ENCODE assay signal across 8 cellular contexts in genomic region chr12:56257491-56258067, GRCh38. TPM values are rescaled to one million over a fixed set of nuclear protein-coding genes. Genes with fewer than 3 reads are reported as not detected.
DNase-seq lines count a peak whose midpoint lies in the region; ATAC-seq and TF ChIP-seq lines count a peak whose summit lies in the region.

No MANE protein-coding gene starts in this region.

- no peaks in the 10 kb centered on the region for H3K9me3 Mint-ChIP-seq in CD4-positive, CD25-positive, alpha-beta regulatory T cell
- H3K9me3 Mint-ChIP-seq in stimulated activated naive B cell treated with anti-CD40 and anti-IgM and Interleukin-4, amounts not matched to agents 10 μg/mL and 1 μg/mL and 100 μg/mL, for 72 hours = no peaks in the 10 kb centered on the region

- ATAC-seq in CD4-positive, CD25-positive, alpha-beta regulatory T cell (ENCODE audit: low read depth in 2 of 2) = no peak
- ATAC-seq in GM21423 (IDR thresholded peaks at IDR 0.05; ENCODE audit: unreplicated experiment) = peak; percentile 11
- ATAC-seq in stimulated activated naive B cell treated with anti-CD40 and anti-IgM and Interleukin-4, amounts not matched to agents 10 μg/mL and 1 μg/mL and 100 μg/mL, for 72 hours (replicated peaks) = peak; percentile 29 to 38

- TF ChIP-seq CTCF in astrocyte of the spinal cord (IDR thresholded peaks at IDR 0.05; ENCODE audit: low read depth, low read length) = peak; percentile 28

- H3K36me3 ChIP-seq in CD4-positive, CD25-positive, alpha-beta regulatory T cell (ENCODE audit: control insufficient read depth, insufficient read depth, low read length) = peaks cover 28% of the 10 kb centered on the region

- H3K4me1 ChIP-seq in CD4-positive, CD25-positive, alpha-beta regulatory T cell (ENCODE audit: control insufficient read depth, insufficient read depth, low read length, poor library complexity, severe bottlenecking) = peaks cover 27% of the 10 kb centered on the region

- no peaks in the 10 kb centered on the region for H3K9me3 ChIP-seq in CD4-positive, CD25-positive, alpha-beta regulatory T cell (ENCODE audit: control insufficient read depth in 2 of 2, low read length in 2 of 2)

- peaks cover 0 to 36% (median 25%) of the 10 kb centered on the region in 4 donors for H3K4me1 Mint-ChIP-seq in CD4-positive, CD25-positive, alpha-beta regulatory T cell
- peaks cover 13 to 25% of the 10 kb centered on the region in 2 donors for H3K4me1 Mint-ChIP-seq in stimulated activated naive B cell treated with anti-CD40 and anti-IgM and Interleukin-4, amounts not matched to agents 10 μg/mL and 1 μg/mL and 100 μg/mL, for 72 hours

- H3K4me3 Mint-ChIP-seq in CD4-positive, CD25-positive, alpha-beta regulatory T cell = peak overlapping the region; percentile 82 to 92 (median 90)
- peak overlapping the region; percentile 88 to 99 for H3K4me3 Mint-ChIP-seq in stimulated activated naive B cell treated with anti-CD40 and anti-IgM and Interleukin-4, amounts not matched to agents 10 μg/mL and 1 μg/mL and 100 μg/mL, for 72 hours

- in situ Hi-C loops in astrocyte of the spinal cord (cut with HindIII; ENCODE audit: low sequenced_read_pairs) = no loop called here

- H3K27me3 Mint-ChIP-seq in CD4-positive, CD25-positive, alpha-beta regulatory T cell = peaks cover 4% of the 10 kb centered on the region
- H3K27me3 Mint-ChIP-seq in stimulated activated naive B cell treated with anti-CD40 and anti-IgM and Interleukin-4, amounts not matched to agents 10 μg/mL and 1 μg/mL and 100 μg/mL, for 72 hours = no peaks in the 10 kb centered on the region

- H3K27ac ChIP-seq in CD4-positive, CD25-positive, alpha-beta regulatory T cell (ENCODE audit: insufficient read depth, low read length, poor library complexity, severe bottlenecking) = peak overlapping the region; percentile 71

- H3K36me3 Mint-ChIP-seq in CD4-positive, CD25-positive, alpha-beta regulatory T cell = peaks cover 24% of the 10 kb centered on the region
- H3K36me3 Mint-ChIP-seq in stimulated activated naive B cell treated with anti-CD40 and anti-IgM and Interleukin-4, amounts not matched to agents 10 μg/mL and 1 μg/mL and 100 μg/mL, for 72 hours = peaks cover 15 to 29% of the 10 kb centered on the region in 2 donors

- H3K27me3 ChIP-seq in CD4-positive, CD25-positive, alpha-beta regulatory T cell (ENCODE audit: control insufficient read depth, insufficient read depth, low read length) = no peaks in the 10 kb centered on the region

- peak overlapping the region; percentile 73 for H3K4me3 ChIP-seq in CD4-positive, CD25-positive, alpha-beta regulatory T cell (ENCODE audit: low read depth, low read length)
- H3K4me3 ChIP-seq in astrocyte of the spinal cord (ENCODE audit: low read depth, low read length) = peak overlapping the region; percentile 88

- no peak for DNase-seq in CD4-positive, CD25-positive, alpha-beta regulatory T cell
- peak; percentile 17 for DNase-seq in NCI-H128 (lab: John Stamatoyannopoulos, UW; ENCODE audit: unreplicated experiment)
- DNase-seq in astrocyte of the spinal cord (ENCODE audit: low read depth, low spot score) = peak; percentile 39
- peak; percentile 88 for DNase-seq in islet precursor cell
- no peak for DNase-seq in stimulated activated naive B cell treated with anti-CD40 and anti-IgM and Interleukin-4, amounts not matched to agents 10 μg/mL and 1 μg/mL and 100 μg/mL, for 72 hours
- no peak for DNase-seq in activated effector memory CD4-positive, alpha-beta T cell treated with Interleukin-2 at 50 U/mL for 16 hours
- DNase-seq in cortex of kidney (lab: John Stamatoyannopoulos, UW) = no peak

- H3K27ac Mint-ChIP-seq in CD4-positive, CD25-positive, alpha-beta regulatory T cell = peak overlapping the region; percentile 26 to 83 (median 41)
- peak overlapping the region; percentile 93 for H3K27ac Mint-ChIP-seq in stimulated activated naive B cell treated with anti-CD40 and anti-IgM and Interleukin-4, amounts not matched to agents 10 μg/mL and 1 μg/mL and 100 μg/mL, for 72 hours

RNA-seq across cellular contexts. Expression of gene ANKRD52, which starts 0.6 kb away (rescaled TPM):
- total RNA-seq in CD4-positive, CD25-positive, alpha-beta regulatory T cell = 40.1 TPM
- 1 to 10 TPM; 5.0 to 7.5 (median 6.4) TPM for polyA plus RNA-seq in CD4-positive, CD25-positive, alpha-beta regulatory T cell

RNA-seq across cellular contexts. Expression of gene COQ10A, which starts 9.2 kb away (rescaled TPM):
- 23.7 TPM for total RNA-seq in CD4-positive, CD25-positive, alpha-beta regulatory T cell
- 10 to 100 TPM in 3 of 4 donors, 1 to 10 TPM in 1; 8.1 to 11.5 (median 11.0) TPM for polyA plus RNA-seq in CD4-positive, CD25-positive, alpha-beta regulatory T cell

RNA-seq across cellular contexts. Expression of gene SLC39A5, which starts 27.7 kb away (rescaled TPM):
- total RNA-seq in CD4-positive, CD25-positive, alpha-beta regulatory T cell = 2.0 TPM
- polyA plus RNA-seq in CD4-positive, CD25-positive, alpha-beta regulatory T cell = not detected

RNA-seq across cellular contexts. Expression of gene NABP2, which starts 33.4 kb away (rescaled TPM):
- 16.9 TPM for total RNA-seq in CD4-positive, CD25-positive, alpha-beta regulatory T cell
- polyA plus RNA-seq in CD4-positive, CD25-positive, alpha-beta regulatory T cell = 1 to 10 TPM; 4.1 to 6.8 (median 5.0) TPM

RNA-seq across cellular contexts. Expression of gene RNF41, which starts 35.9 kb away (rescaled TPM):
- total RNA-seq in CD4-positive, CD25-positive, alpha-beta regulatory T cell = 33.7 TPM
- polyA plus RNA-seq in CD4-positive, CD25-positive, alpha-beta regulatory T cell = 10 to 100 TPM; 39.2 to 45.8 (median 45.1) TPM

Comparison
In these comparisons a context has a peak if more than half of its experiments do, and no peak if none do; other contexts are left out.
1. ATAC-seq: peak in GM21423 (single experiment) and stimulated activated naive B cell treated with anti-CD40 and anti-IgM and Interleukin-4, amounts not matched to agents 10 μg/mL and 1 μg/mL and 100 μg/mL, for 72 hours (2 of 2); none in CD4-positive, CD25-positive, alpha-beta regulatory T cell (0 of 2).
2. DNase-seq: peak in NCI-H128 (single experiment), astrocyte of the spinal cord (single experiment) and islet precursor cell (single experiment); none in CD4-positive, CD25-positive, alpha-beta regulatory T cell (0 of 3), stimulated activated naive B cell treated with anti-CD40 and anti-IgM and Interleukin-4, amounts not matched to agents 10 μg/mL and 1 μg/mL and 100 μg/mL, for 72 hours (single experiment), activated effector memory CD4-positive, alpha-beta T cell treated with Interleukin-2 at 50 U/mL for 16 hours (single experiment) and cortex of kidney (single experiment).